In the genomic region with DNA sequence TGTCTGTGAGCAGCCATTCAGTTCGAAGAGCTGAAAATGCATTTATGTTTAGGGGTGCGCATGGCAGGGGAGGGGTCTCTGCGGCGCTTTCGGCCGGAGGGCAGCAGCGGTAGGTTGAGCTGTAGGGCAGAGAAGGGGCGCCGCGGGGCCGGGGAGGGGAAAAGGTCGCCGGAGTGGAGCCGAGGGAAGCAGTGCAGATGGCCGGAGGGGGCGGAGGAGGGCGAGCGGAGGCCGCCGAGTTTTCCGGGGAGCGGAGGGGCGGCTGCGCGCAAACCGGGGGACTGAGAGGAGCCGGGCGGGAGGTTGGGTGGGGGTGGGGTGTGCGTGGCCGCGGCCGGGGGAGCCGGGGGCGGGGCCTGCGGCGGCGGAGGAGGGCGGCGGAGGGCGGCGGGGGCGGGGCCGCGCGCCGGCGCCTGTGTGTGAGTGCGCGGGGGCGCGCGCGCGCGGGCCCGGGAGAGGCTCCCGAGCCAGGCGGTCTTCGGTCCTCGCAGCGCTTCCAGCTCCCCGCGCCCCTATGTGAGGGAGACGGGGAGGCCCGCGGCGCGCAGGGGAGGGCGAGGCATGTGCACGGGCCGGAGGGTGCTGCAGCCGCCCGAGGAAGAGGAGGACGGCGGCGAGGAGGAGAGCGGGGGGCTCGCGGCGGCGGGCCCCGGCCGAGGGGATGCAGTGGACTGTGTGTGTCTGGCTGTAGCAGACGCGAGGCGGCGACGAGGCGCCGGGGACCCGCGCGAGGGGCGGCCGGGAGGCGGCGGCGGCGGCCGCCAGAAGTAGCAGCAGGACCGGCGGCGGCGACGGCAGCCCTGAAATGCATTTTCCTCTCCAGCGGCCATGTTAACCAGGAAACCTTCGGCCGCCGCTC, we compare ENCODE assay signal across 1 cellular context.
TF ChIP-seq lines count a peak whose summit lies in the region.

DYRK2 (plus strand) TSS at position 440 of the 859 bp plus-strand sequence; CDS start at position 829, 389 bp downstream.

TF ChIP-seq in K562, 482 proteins besides CTCF, POLR2A, EP300 and RAD21 (continued from another document and continues in another):
- no peak for TF ChIP-seq ZNF407 (IDR thresholded peaks at IDR 0.05; ENCODE audit: low read depth)
- peak; percentile 66; the same call in 1 of the 2 replicates for TF ChIP-seq SMAD4 (CRISPR knock-in tag; conservative IDR thresholded peaks at IDR 0.05)
- TF ChIP-seq POLR2B (IDR thresholded peaks at IDR 0.05; ENCODE audit: low read depth, partially characterized antibody): peak; percentile 63
- TF ChIP-seq, protein P1, sequence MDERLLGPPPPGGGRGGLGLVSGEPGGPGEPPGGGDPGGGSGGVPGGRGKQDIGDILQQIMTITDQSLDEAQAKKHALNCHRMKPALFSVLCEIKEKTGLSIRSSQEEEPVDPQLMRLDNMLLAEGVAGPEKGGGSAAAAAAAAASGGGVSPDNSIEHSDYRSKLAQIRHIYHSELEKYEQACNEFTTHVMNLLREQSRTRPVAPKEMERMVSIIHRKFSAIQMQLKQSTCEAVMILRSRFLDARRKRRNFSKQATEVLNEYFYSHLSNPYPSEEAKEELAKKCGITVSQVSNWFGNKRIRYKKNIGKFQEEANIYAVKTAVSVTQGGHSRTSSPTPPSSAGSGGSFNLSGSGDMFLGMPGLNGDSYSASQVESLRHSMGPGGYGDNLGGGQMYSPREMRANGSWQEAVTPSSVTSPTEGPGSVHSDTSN (CRISPR knock-in tag; IDR thresholded peaks at IDR 0.05; ENCODE audit: low read depth): no peak
- TF ChIP-seq, protein P1 (tag; conservative IDR thresholded peaks at IDR 0.05; ENCODE audit: low read depth): no peak
- TF ChIP-seq, protein P2, sequence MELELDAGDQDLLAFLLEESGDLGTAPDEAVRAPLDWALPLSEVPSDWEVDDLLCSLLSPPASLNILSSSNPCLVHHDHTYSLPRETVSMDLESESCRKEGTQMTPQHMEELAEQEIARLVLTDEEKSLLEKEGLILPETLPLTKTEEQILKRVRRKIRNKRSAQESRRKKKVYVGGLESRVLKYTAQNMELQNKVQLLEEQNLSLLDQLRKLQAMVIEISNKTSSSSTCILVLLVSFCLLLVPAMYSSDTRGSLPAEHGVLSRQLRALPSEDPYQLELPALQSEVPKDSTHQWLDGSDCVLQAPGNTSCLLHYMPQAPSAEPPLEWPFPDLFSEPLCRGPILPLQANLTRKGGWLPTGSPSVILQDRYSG (tag; conservative IDR thresholded peaks at IDR 0.05; ENCODE audit: low read depth): no peak
- no peak for TF ChIP-seq MAFK (IDR thresholded peaks at IDR 0.05; ENCODE audit: low read length)
- TF ChIP-seq ZNF263 (CRISPR knock-in tag; IDR thresholded peaks at IDR 0.05; ENCODE audit: borderline replicate concordance): no peak
- TF ChIP-seq ERF (CRISPR knock-in tag; IDR thresholded peaks at IDR 0.05): 0 out of 2 replicates have a peak, but pooled peaks have one; percentile 64
- no peak for TF ChIP-seq PHTF2 (CRISPR knock-in tag; IDR thresholded peaks at IDR 0.05)
- TF ChIP-seq POLR3G (IDR thresholded peaks at IDR 0.05; ENCODE audit: extremely low read depth, insufficient read length, insufficient replicate concordance): no peak
- TF ChIP-seq NELFE (IDR thresholded peaks at IDR 0.05; ENCODE audit: insufficient read depth, insufficient read length): no peak
- TF ChIP-seq ZNF408 (CRISPR knock-in tag; IDR thresholded peaks at IDR 0.05; ENCODE audit: low read depth): no peak
- TF ChIP-seq ATF7 (IDR thresholded peaks at IDR 0.05): no peak
- TF ChIP-seq HNRNPK (IDR thresholded peaks at IDR 0.05; ENCODE audit: low read depth, low read length, poor library complexity, severe bottlenecking): no peak
- TF ChIP-seq BRD4 (IDR thresholded peaks at IDR 0.05): no peak
- no peak for TF ChIP-seq ZNF175 (CRISPR knock-in tag; IDR thresholded peaks at IDR 0.05; ENCODE audit: low read depth)
- no peak for TF ChIP-seq RCOR1 (IDR thresholded peaks at IDR 0.05; ENCODE audit: borderline replicate concordance in 1 of 2, low read depth in 2 of 2, low read length in 2 of 2)
- TF ChIP-seq FOXA1 (IDR thresholded peaks at IDR 0.05; ENCODE audit: borderline replicate concordance): no peak
- no peak for TF ChIP-seq ZNF184 (CRISPR knock-in tag; IDR thresholded peaks at IDR 0.05)
- TF ChIP-seq SP1 (CRISPR knock-in tag; IDR thresholded peaks at IDR 0.05): 0 out of 2 replicates have a peak, but pooled peaks have one; percentile 27
- no peak for TF ChIP-seq CHD1 (IDR thresholded peaks at IDR 0.05; ENCODE audit: low read length)
- TF ChIP-seq NR2F6 (CRISPR knock-in tag; IDR thresholded peaks at IDR 0.05): no peak
- TF ChIP-seq TCFL5 (CRISPR knock-in tag; conservative IDR thresholded peaks at IDR 0.05): no peak
- peak; percentile 74; the same call in 1 of the 2 replicates for TF ChIP-seq RREB1 (CRISPR knock-in tag; IDR thresholded peaks at IDR 0.05)
- TF ChIP-seq ZNF197 (CRISPR knock-in tag; IDR thresholded peaks at IDR 0.05; ENCODE audit: low read depth): no peak
- TF ChIP-seq SAP30 (IDR thresholded peaks at IDR 0.05; ENCODE audit: borderline replicate concordance, insufficient read depth, low read depth, low read length, poor library complexity, severe bottlenecking): no peak
- TF ChIP-seq BRD9 (IDR thresholded peaks at IDR 0.05; ENCODE audit: low read depth, partially characterized antibody): no peak
- TF ChIP-seq ZNF253 (CRISPR knock-in tag; conservative IDR thresholded peaks at IDR 0.05): no peak
- no peak for TF ChIP-seq TCF3 (CRISPR knock-in tag; IDR thresholded peaks at IDR 0.05)
- no peak for TF ChIP-seq ZNF507 (tag; conservative IDR thresholded peaks at IDR 0.05)
- TF ChIP-seq THRB (CRISPR knock-in tag; conservative IDR thresholded peaks at IDR 0.05): no peak
- TF ChIP-seq SETDB1 (IDR thresholded peaks at IDR 0.05; ENCODE audit: low read length): no peak
- no peak for TF ChIP-seq CHD2 (IDR thresholded peaks at IDR 0.05; ENCODE audit: low read depth, low read length)
